22 cellular contexts compared by ENCODE assay signal in the genomic region with DNA sequence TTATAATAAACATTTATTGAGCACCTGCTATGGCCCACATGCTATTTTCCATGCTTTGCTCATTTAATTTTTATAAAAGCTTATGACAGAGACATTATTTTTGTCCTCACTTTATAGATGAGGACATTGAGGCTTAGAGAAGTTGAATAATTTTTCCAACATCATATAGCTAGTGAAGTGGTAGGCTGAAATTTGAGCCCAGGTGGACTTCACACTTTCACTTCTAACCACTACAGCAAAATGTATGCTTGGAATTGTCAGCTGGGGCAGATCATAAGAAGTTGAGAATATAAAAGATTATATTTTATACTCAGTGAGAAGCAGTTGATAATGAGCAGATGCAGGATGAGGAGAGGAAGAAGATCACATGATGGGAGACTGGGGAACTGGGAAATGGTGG.
DNase-seq lines count a peak whose midpoint lies in the region; ATAC-seq and TF ChIP-seq lines count a peak whose summit lies in the region.
"Had no signal": no experiment of that assay in that cellular context is flagged by ENCODE, and none has a peak within 500 bp of the region (broad histone marks: within the 10 kb centered on the region; RNA-seq: fewer than 3 reads in every experiment).

No MANE protein-coding gene starts in this region.

- no peaks in the 10 kb centered on the region for H3K9me2 ChIP-seq in Loucy (replicated peaks; ENCODE audit: low read depth, low read length)

- H3F3A ChIP-seq in Loucy (ENCODE audit: low read depth) = no peaks in the 10 kb centered on the region; the same call in 1 of the 2 replicates

- H3K9me3 ChIP-seq in Loucy (ENCODE audit: insufficient read depth, low read depth, low read length) = peaks cover 6% of the 10 kb centered on the region; the same call in 1 of the 2 replicates
- H3K9me3 ChIP-seq: SJSA1 had no signal

- H3K4me2 ChIP-seq in Loucy (ENCODE audit: low read depth, low read length, poor library complexity, severe bottlenecking) = peak overlapping the region; percentile 83
- H3K4me2 ChIP-seq: A549 had no signal

- intact Hi-C loops in natural killer cell (cut with micrococcal nuclease) = no loop called here

- H3K79me2 ChIP-seq in Loucy (ENCODE audit: insufficient read depth, low read length) = no peaks in the 10 kb centered on the region

- H3K9ac ChIP-seq in Loucy (ENCODE audit: low read depth, low read length, poor library complexity, severe bottlenecking) = peak overlapping the region; percentile 49

- no peaks in the 10 kb centered on the region for H4K20me1 ChIP-seq in Loucy (ENCODE audit: insufficient read depth, low read length, poor library complexity, severe bottlenecking)

- no peak for DNase-seq in natural killer cell
- no peak for DNase-seq in natural killer cell treated with Interleukin-12 subunit alpha and Interleukin-12 subunit beta and Interleukin-15 and Interleukin-18, amount 100 ng/mL, for 72 hours (ENCODE audit: low spot score)
- DNase-seq in chondrocyte (ENCODE audit: low spot score) = no peak
- no peak for DNase-seq in 8988T
- DNase-seq in HFFc6 = no peak
- no peak for DNase-seq in activated CD4-positive, CD25-positive, alpha-beta regulatory T cell treated with anti-CD3 and anti-CD28 coated beads, Interleukin-2, amount 50 U/mL, for 72 hours
- DNase-seq: Calu3; CD8-positive, alpha-beta T cell; DMS79 treated with DMSO at 0.1 percent for 48 hours; GF-D8; MM.1S; NCI-H2029; NCI-H446; NCI-H524 treated with DMSO at 0.1 percent for 48 hours; NCI-H82; Right ventricle myocardium superior; RPMI8226 had no signal

- no peaks in the 10 kb centered on the region for H3K27me3 ChIP-seq in Loucy (ENCODE audit: insufficient read depth, low read length, poor library complexity, severe bottlenecking)
- H3K27me3 ChIP-seq: SJSA1 had no signal

- H3K4me3 ChIP-seq in Loucy (ENCODE audit: low read length, poor library complexity, severe bottlenecking) = no peak overlapping the region
- H3K4me3 ChIP-seq: A549, HAP-1, SJSA1 had no signal

- H3K27ac Mint-ChIP-seq in natural killer cell = no peak overlapping the region
- H3K27ac Mint-ChIP-seq in natural killer cell treated with Interleukin-12 subunit alpha and Interleukin-12 subunit beta and Interleukin-15 and Interleukin-18, amount 100 ng/mL, for 72 hours = no peak overlapping the region
- peak overlapping the region; percentile 36 for H3K27ac Mint-ChIP-seq in chondrocyte (ENCODE audit: unreplicated experiment)
- H3K27ac Mint-ChIP-seq in HFFc6 = no peak overlapping the region
- H3K27ac Mint-ChIP-seq: CD8-positive, alpha-beta T cell had no signal

- H3K9me3 Mint-ChIP-seq in natural killer cell (no peaks in the 10 kb centered on the region), chondrocyte (ENCODE audit: low read depth) (peaks cover 4% of the 10 kb centered on the region), HFFc6 (no peaks in the 10 kb centered on the region; the same call in 1 of the 2 replicates)
- no peaks in the 10 kb centered on the region for H3K9me3 Mint-ChIP-seq in natural killer cell treated with Interleukin-12 subunit alpha and Interleukin-12 subunit beta and Interleukin-15 and Interleukin-18, amount 100 ng/mL, for 72 hours

- H3K27me3 Mint-ChIP-seq in natural killer cell (ENCODE audit: low read depth in 2 of 2) = peaks cover 29 to 67% of the 10 kb centered on the region in 2 donors
- peaks cover 38 to 42% of the 10 kb centered on the region in 2 donors for H3K27me3 Mint-ChIP-seq in natural killer cell treated with Interleukin-12 subunit alpha and Interleukin-12 subunit beta and Interleukin-15 and Interleukin-18, amount 100 ng/mL, for 72 hours
- no peaks in the 10 kb centered on the region for H3K27me3 Mint-ChIP-seq in chondrocyte (ENCODE audit: low read depth)
- no peaks in the 10 kb centered on the region; the same call in 1 of the 2 replicates for H3K27me3 Mint-ChIP-seq in HFFc6 (ENCODE audit: insufficient read depth)

- H3K4me1 ChIP-seq in Loucy (ENCODE audit: insufficient read depth, low read length, poor library complexity, severe bottlenecking) = peaks cover 41% of the 10 kb centered on the region
- H3K4me1 ChIP-seq: A549, HAP-1 had no signal

- no peak overlapping the region for H2AFZ ChIP-seq in Loucy (ENCODE audit: low read length)

- no peaks in the 10 kb centered on the region for H3K36me3 ChIP-seq in Loucy (ENCODE audit: insufficient read depth, low read length)
- H3K36me3 ChIP-seq: HAP-1, SJSA1 had no signal

- H3K36me3 Mint-ChIP-seq in natural killer cell = no peaks in the 10 kb centered on the region
- no peaks in the 10 kb centered on the region for H3K36me3 Mint-ChIP-seq in natural killer cell treated with Interleukin-12 subunit alpha and Interleukin-12 subunit beta and Interleukin-15 and Interleukin-18, amount 100 ng/mL, for 72 hours
- peaks cover 10% of the 10 kb centered on the region for H3K36me3 Mint-ChIP-seq in chondrocyte (ENCODE audit: low read depth)
- H3K36me3 Mint-ChIP-seq in HFFc6 (ENCODE audit: low read depth) = peaks cover 20% of the 10 kb centered on the region
- H3K36me3 Mint-ChIP-seq: CD8-positive, alpha-beta T cell had no signal

- H3K4me1 Mint-ChIP-seq in natural killer cell = peaks cover 11 to 23% of the 10 kb centered on the region in 2 donors
- H3K4me1 Mint-ChIP-seq in natural killer cell treated with Interleukin-12 subunit alpha and Interleukin-12 subunit beta and Interleukin-15 and Interleukin-18, amount 100 ng/mL, for 72 hours (ENCODE audit: low read depth in 2 of 2) = peaks cover 0 to 10% of the 10 kb centered on the region in 2 donors
- peaks cover 38% of the 10 kb centered on the region for H3K4me1 Mint-ChIP-seq in chondrocyte (ENCODE audit: low read depth)
- H3K4me1 Mint-ChIP-seq in HFFc6 (ENCODE audit: low read depth) = peaks cover 45% of the 10 kb centered on the region

- no peak for TF ChIP-seq CTCF in natural killer cell (IDR thresholded peaks at IDR 0.05)
- no peak for TF ChIP-seq CTCF in Loucy (conservative IDR thresholded peaks at IDR 0.05; ENCODE audit: low read length)
- no peak for TF ChIP-seq CTCF in chondrocyte (IDR thresholded peaks at IDR 0.05)
- TF ChIP-seq CTCF in HFFc6 (IDR thresholded peaks at IDR 0.05) = no peak

- ATAC-seq in natural killer cell (no peak), HG02870 (IDR thresholded peaks at IDR 0.05; ENCODE audit: unreplicated experiment) (no peak)
- ATAC-seq in natural killer cell treated with Interleukin-12 subunit alpha and Interleukin-12 subunit beta and Interleukin-15 and Interleukin-18, amount 100 ng/mL, for 72 hours = no peak
- ATAC-seq: A549; CD8-positive, alpha-beta T cell had no signal

- peak overlapping the region; percentile 4 for H3K4me3 Mint-ChIP-seq in natural killer cell
- H3K4me3 Mint-ChIP-seq in natural killer cell treated with Interleukin-12 subunit alpha and Interleukin-12 subunit beta and Interleukin-15 and Interleukin-18, amount 100 ng/mL, for 72 hours = no peak overlapping the region
- no peak overlapping the region for H3K4me3 Mint-ChIP-seq in chondrocyte (ENCODE audit: unreplicated experiment)
- H3K4me3 Mint-ChIP-seq in HFFc6 = no peak overlapping the region
- H3K4me3 Mint-ChIP-seq: CD8-positive, alpha-beta T cell had no signal
